Comparison of ENCODE assay signal across 8 cellular contexts in the genomic region with DNA sequence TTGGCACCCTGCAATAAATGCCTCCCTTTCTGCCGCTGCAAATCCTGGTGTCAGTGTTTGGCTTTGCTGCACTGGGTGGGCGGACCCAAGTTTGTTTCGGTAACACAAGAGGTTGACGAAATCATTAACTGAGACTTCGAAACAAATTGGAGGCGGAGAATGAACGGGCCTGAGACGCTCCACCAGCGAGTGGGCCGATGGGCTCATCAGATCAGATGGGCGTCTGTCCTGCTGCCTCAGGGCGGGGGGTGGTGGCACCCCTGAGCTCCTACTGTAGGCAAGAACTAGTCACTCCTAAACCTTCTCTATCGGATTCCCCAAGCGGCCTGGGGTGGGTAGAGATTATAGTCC. TPM values are rescaled to one million over a fixed set of nuclear protein-coding genes. Genes with fewer than 3 reads are reported as not detected.
DNase-seq lines count a peak whose midpoint lies in the region; ATAC-seq and TF ChIP-seq lines count a peak whose summit lies in the region.

No MANE protein-coding gene starts in this region.

- peak overlapping the region; percentile 88 for H3K27ac Mint-ChIP-seq in activated naive CD8-positive, alpha-beta T cell

- DNase-seq in left ventricle myocardium inferior = peak; percentile 41
- peak; percentile 54 to 69 for DNase-seq in psoas muscle
- no peak for DNase-seq in NCI-H1105 treated with DMSO at 0.1 percent for 48 hours (lab: John Stamatoyannopoulos, UW)
- no peak for DNase-seq in HK-2 (ENCODE audit: unreplicated experiment)

- H3K27me3 Mint-ChIP-seq in activated naive CD8-positive, alpha-beta T cell = no peaks in the 10 kb centered on the region

- H3K9me3 ChIP-seq in left ventricle myocardium inferior (replicated peaks) (peaks cover 12% of the 10 kb centered on the region), psoas muscle (no peaks in the 10 kb centered on the region)

- peak overlapping the region; percentile 45 for H3K27ac ChIP-seq in ACC112 (ENCODE audit: low read depth, low read length)
- H3K27ac ChIP-seq in left ventricle myocardium inferior (replicated peaks) = peak overlapping the region; percentile 89
- H3K27ac ChIP-seq in psoas muscle = peak overlapping the region; percentile 70

- H3K4me3 Mint-ChIP-seq in activated naive CD8-positive, alpha-beta T cell = peak overlapping the region; percentile 93

- H3K79me2 ChIP-seq in ACC112 (ENCODE audit: control insufficient read depth, insufficient read depth, low read length, unreplicated experiment) = peaks cover 30% of the 10 kb centered on the region

- no peaks in the 10 kb centered on the region for H3K9me3 Mint-ChIP-seq in activated naive CD8-positive, alpha-beta T cell (ENCODE audit: low read depth)

- ATAC-seq in GM21723 (IDR thresholded peaks at IDR 0.05; ENCODE audit: unreplicated experiment) = peak; percentile 2
- ATAC-seq in psoas muscle = peak in 3 of 4 donors; percentile 2 to 26 (median 18)
- no peak for ATAC-seq in GM19035 (IDR thresholded peaks at IDR 0.05; ENCODE audit: unreplicated experiment)

- TF ChIP-seq CTCF in left ventricle myocardium inferior (IDR thresholded peaks at IDR 0.05; ENCODE audit: borderline replicate concordance) (no peak), psoas muscle (IDR thresholded peaks at IDR 0.05) (no peak)

- peak overlapping the region; percentile 65 for H2AFZ ChIP-seq in ACC112 (ENCODE audit: low read length, unreplicated experiment)

- H3K4me1 ChIP-seq in ACC112 (ENCODE audit: control insufficient read depth, insufficient read depth, low read length, unreplicated experiment) (peaks cover 9% of the 10 kb centered on the region), left ventricle myocardium inferior (peaks cover 25% of the 10 kb centered on the region), psoas muscle (no peaks in the 10 kb centered on the region)

- intact Hi-C loops in left ventricle myocardium inferior (cut with micrococcal nuclease) (no loop called here), psoas muscle (cut with DNase I) (no loop called here)

- peaks cover 2% of the 10 kb centered on the region for H3K36me3 Mint-ChIP-seq in activated naive CD8-positive, alpha-beta T cell

- peaks cover 19% of the 10 kb centered on the region for H3K4me1 Mint-ChIP-seq in activated naive CD8-positive, alpha-beta T cell (ENCODE audit: low read depth)

- H3K36me3 ChIP-seq in ACC112 (ENCODE audit: insufficient read depth, low read length) = no peaks in the 10 kb centered on the region
- no peaks in the 10 kb centered on the region for H3K36me3 ChIP-seq in left ventricle myocardium inferior
- H3K36me3 ChIP-seq in psoas muscle (ENCODE audit: insufficient read depth in 1 of 2, low read depth in 1 of 2) = no peaks in the 10 kb centered on the region

- 23 to 37% (median 25%) methylated on average over 14 of the region's 14 CpGs for WGBS in psoas muscle, 3 donors

- peak overlapping the region; percentile 90 for H3K4me3 ChIP-seq in ACC112 (ENCODE audit: low read depth, low read length)
- H3K4me3 ChIP-seq in left ventricle myocardium inferior = peak overlapping the region; percentile 76
- peak overlapping the region; percentile 74 for H3K4me3 ChIP-seq in psoas muscle

- H3K27me3 ChIP-seq in ACC112 (ENCODE audit: insufficient read depth, low read length) (no peaks in the 10 kb centered on the region), left ventricle myocardium inferior (ENCODE audit: low read depth) (no peaks in the 10 kb centered on the region), psoas muscle (ENCODE audit: insufficient read depth in 3 of 3, low read length in 2 of 3) (no peaks in the 10 kb centered on the region)

RNA-seq across cellular contexts. Expression of a gene that starts 0.9 kb away (rescaled TPM):
- 2.3 TPM for total RNA-seq in left ventricle myocardium inferior
- 1 to 10 TPM in 2 of 4 donors, under 1 TPM in 2; 0.88 to 1.8 (median 1.1) TPM for total RNA-seq in psoas muscle
- under 1 TPM; 0.59 to 0.67 (median 0.64) TPM for polyA plus RNA-seq in psoas muscle

RNA-seq across cellular contexts. Expression of a gene that starts 31.7 kb away (rescaled TPM):
- not detected for total RNA-seq in left ventricle myocardium inferior
- total RNA-seq in psoas muscle = under 1 TPM in 1 of 4 donors, not detected in 3; 0.12 TPM
- polyA plus RNA-seq in psoas muscle = not detected

RNA-seq across cellular contexts. Expression of a gene that starts 36.8 kb away (rescaled TPM):
- total RNA-seq in left ventricle myocardium inferior (not detected), psoas muscle (not detected)
- polyA plus RNA-seq in psoas muscle = under 1 TPM in 1 of 3 donors, not detected in 2; 0.32 TPM

Comparison
In these comparisons a context has a peak if more than half of its experiments do, and no peak if none do; other contexts are left out.
1. DNase-seq: peak in left ventricle myocardium inferior (single experiment) and psoas muscle (2 of 2); none in NCI-H1105 treated with DMSO at 0.1 percent for 48 hours (single experiment) and HK-2 (single experiment).
2. Peak in every context shown above with its lines, with median percentiles within 50 percentile points of each other: H3K27ac ChIP-seq and H3K4me3 ChIP-seq.